In genomic region chr14:35292051-35292769, GRCh38 we compare ENCODE assay signal across 1 cellular context.
TF ChIP-seq lines count a peak whose summit lies in the region.

Gene PSMA6 (plus strand): TSS chr14:35292382. CDS start chr14:35292477, 95 bp downstream.

TF ChIP-seq in HepG2, 621 proteins besides CTCF, POLR2A, EP300 and RAD21 (continued from another document and continues in another):
- TF ChIP-seq PRDM4 (CRISPR knock-in tag; IDR thresholded peaks at IDR 0.05; ENCODE audit: borderline replicate concordance) (peak; percentile 87), PPARG (CRISPR knock-in tag; conservative IDR thresholded peaks at IDR 0.05) (peak; percentile 77; the same call in 1 of the 2 replicates), CAMTA2 (CRISPR knock-in tag; IDR thresholded peaks at IDR 0.05; ENCODE audit: borderline replicate concordance) (peak; percentile 96; the same call in 1 of the 2 replicates), ZNF264 (CRISPR knock-in tag; IDR thresholded peaks at IDR 0.05) (peak; percentile 25; the same call in 1 of the 2 replicates), PRMT3 (CRISPR knock-in tag; IDR thresholded peaks at IDR 0.05; ENCODE audit: borderline replicate concordance, low read depth) (no peak), TFAP4 (IDR thresholded peaks at IDR 0.05; ENCODE audit: borderline replicate concordance, low read depth) (peak; percentile 80), E2F2 (CRISPR knock-in tag; IDR thresholded peaks at IDR 0.05; ENCODE audit: borderline replicate concordance) (peak; percentile 27; the same call in 1 of the 2 replicates), HNRNPH1 (optimal IDR thresholded peaks at IDR 0.05; ENCODE audit: low read depth, low read length) (no peak), ZNF766 (CRISPR knock-in tag; IDR thresholded peaks at IDR 0.05; ENCODE audit: borderline replicate concordance) (peak; percentile 95), XBP1 (CRISPR knock-in tag; IDR thresholded peaks at IDR 0.05) (peak; percentile 88; the same call in 1 of the 2 replicates), FOXP4 (CRISPR knock-in tag; IDR thresholded peaks at IDR 0.05) (peak; percentile 73), CCDC6 (CRISPR knock-in tag; IDR thresholded peaks at IDR 0.05) (no peak), KDM2A (CRISPR knock-in tag; IDR thresholded peaks at IDR 0.05; ENCODE audit: borderline replicate concordance, low read depth) (peak; percentile 100), FUBP1 (CRISPR knock-in tag; IDR thresholded peaks at IDR 0.05; ENCODE audit: borderline replicate concordance) (peak; percentile 65; the same call in 1 of the 2 replicates), TAF15 (IDR thresholded peaks at IDR 0.05; ENCODE audit: low read depth, low read length, poor library complexity, severe bottlenecking) (peak; percentile 96), U2AF2 (IDR thresholded peaks at IDR 0.05; ENCODE audit: low read depth, low read length) (no peak), ZNF720 (CRISPR knock-in tag; IDR thresholded peaks at IDR 0.05) (peak; percentile 67), ZNF263 (CRISPR knock-in tag; IDR thresholded peaks at IDR 0.05) (peak; percentile 46), ZNF724P (CRISPR knock-in tag; IDR thresholded peaks at IDR 0.05; ENCODE audit: borderline replicate concordance) (peak; percentile 89; the same call in 1 of the 2 replicates), RBM39 (IDR thresholded peaks at IDR 0.05; ENCODE audit: low read depth, low read length, poor library complexity, severe bottlenecking) (peak; percentile 98), ZNF570 (CRISPR knock-in tag; IDR thresholded peaks at IDR 0.05; ENCODE audit: borderline replicate concordance) (no peak; the same call in 1 of the 2 replicates), ZMYM3 (CRISPR knock-in tag; IDR thresholded peaks at IDR 0.05) (peak; percentile 73), ZFP62 (CRISPR knock-in tag; IDR thresholded peaks at IDR 0.05) (no peak), ZBTB3 (CRISPR knock-in tag; IDR thresholded peaks at IDR 0.05; ENCODE audit: borderline replicate concordance, low read depth) (peak; percentile 97), NAIF1 (CRISPR knock-in tag; IDR thresholded peaks at IDR 0.05; ENCODE audit: borderline replicate concordance) (no peak), ZNF124 (CRISPR knock-in tag; IDR thresholded peaks at IDR 0.05) (peak; percentile 98)
- TF ChIP-seq, protein P1, sequence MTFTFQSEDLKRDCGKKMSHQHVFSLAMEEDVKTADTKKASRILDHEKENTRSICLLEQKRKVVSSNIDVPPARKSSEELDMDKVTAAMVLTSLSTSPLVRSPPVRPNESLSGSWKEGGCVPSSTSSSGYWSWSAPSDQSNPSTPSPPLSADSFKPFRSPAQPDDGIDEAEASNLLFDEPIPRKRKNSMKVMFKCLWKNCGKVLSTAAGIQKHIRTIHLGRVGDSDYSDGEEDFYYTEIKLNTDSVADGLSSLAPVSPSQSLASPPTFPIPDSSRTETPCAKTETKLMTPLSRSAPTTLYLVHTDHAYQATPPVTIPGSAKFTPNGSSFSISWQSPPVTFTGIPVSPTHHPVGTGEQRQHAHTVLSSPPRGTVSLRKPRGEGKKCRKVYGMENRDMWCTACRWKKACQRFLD (CRISPR knock-in tag; IDR thresholded peaks at IDR 0.05; ENCODE audit: borderline replicate concordance), result peak; percentile 98
- TF ChIP-seq, protein P2, sequence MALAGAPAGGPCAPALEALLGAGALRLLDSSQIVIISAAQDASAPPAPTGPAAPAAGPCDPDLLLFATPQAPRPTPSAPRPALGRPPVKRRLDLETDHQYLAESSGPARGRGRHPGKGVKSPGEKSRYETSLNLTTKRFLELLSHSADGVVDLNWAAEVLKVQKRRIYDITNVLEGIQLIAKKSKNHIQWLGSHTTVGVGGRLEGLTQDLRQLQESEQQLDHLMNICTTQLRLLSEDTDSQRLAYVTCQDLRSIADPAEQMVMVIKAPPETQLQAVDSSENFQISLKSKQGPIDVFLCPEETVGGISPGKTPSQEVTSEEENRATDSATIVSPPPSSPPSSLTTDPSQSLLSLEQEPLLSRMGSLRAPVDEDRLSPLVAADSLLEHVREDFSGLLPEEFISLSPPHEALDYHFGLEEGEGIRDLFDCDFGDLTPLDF (CRISPR knock-in tag; IDR thresholded peaks at IDR 0.05), result peak; percentile 78; the same call in 1 of the 2 replicates
- TF ChIP-seq, protein P3, sequence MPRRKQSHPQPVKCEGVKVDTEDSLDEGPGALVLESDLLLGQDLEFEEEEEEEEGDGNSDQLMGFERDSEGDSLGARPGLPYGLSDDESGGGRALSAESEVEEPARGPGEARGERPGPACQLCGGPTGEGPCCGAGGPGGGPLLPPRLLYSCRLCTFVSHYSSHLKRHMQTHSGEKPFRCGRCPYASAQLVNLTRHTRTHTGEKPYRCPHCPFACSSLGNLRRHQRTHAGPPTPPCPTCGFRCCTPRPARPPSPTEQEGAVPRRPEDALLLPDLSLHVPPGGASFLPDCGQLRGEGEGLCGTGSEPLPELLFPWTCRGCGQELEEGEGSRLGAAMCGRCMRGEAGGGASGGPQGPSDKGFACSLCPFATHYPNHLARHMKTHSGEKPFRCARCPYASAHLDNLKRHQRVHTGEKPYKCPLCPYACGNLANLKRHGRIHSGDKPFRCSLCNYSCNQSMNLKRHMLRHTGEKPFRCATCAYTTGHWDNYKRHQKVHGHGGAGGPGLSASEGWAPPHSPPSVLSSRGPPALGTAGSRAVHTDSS (CRISPR knock-in tag; conservative IDR thresholded peaks at IDR 0.05), result 0 out of 2 replicates have a peak, but pooled peaks have one; percentile 86
- TF ChIP-seq, protein P4, sequence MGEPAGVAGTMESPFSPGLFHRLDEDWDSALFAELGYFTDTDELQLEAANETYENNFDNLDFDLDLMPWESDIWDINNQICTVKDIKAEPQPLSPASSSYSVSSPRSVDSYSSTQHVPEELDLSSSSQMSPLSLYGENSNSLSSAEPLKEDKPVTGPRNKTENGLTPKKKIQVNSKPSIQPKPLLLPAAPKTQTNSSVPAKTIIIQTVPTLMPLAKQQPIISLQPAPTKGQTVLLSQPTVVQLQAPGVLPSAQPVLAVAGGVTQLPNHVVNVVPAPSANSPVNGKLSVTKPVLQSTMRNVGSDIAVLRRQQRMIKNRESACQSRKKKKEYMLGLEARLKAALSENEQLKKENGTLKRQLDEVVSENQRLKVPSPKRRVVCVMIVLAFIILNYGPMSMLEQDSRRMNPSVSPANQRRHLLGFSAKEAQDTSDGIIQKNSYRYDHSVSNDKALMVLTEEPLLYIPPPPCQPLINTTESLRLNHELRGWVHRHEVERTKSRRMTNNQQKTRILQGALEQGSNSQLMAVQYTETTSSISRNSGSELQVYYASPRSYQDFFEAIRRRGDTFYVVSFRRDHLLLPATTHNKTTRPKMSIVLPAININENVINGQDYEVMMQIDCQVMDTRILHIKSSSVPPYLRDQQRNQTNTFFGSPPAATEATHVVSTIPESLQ (CRISPR knock-in tag; conservative IDR thresholded peaks at IDR 0.05), result peak; percentile 45; the same call in 1 of the 2 replicates
- TF ChIP-seq, protein P5, sequence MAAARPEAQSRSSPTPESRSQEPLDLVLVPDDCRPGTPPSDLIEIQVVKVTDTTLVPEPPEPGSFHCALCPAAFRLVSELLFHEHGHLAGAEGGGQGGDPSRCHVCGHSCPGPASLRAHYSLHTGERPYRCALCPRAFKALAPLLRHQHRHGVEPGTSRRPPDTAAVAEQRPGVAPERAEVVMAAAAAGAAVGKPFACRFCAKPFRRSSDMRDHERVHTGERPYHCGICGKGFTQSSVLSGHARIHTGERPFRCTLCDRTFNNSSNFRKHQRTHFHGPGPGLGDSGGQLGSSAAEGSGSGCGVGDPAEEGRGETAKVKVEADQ (CRISPR knock-in tag; IDR thresholded peaks at IDR 0.05; ENCODE audit: borderline replicate concordance), result peak; percentile 99
- TF ChIP-seq, protein P6, sequence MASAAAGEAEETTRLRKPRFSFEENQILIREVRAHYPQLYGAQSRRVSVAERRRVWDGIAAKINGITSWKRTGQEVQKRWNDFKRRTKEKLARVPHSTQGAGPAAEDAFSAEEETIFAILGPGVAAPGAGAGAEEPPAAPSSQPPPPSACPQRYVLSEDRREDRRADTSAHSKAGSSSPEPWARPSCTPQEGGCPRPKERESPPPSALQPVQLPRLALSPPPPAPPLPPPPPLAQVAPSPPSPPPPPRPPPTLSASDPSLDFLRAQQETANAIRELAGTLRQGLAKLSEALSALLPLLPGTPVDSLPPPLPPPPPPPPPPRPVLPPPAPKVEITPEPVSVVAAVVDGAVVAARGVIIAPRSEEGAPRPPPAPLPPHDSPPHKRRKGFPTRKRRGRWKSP (CRISPR knock-in tag; IDR thresholded peaks at IDR 0.05), result peak; percentile 95
- TF ChIP-seq, protein P7, sequence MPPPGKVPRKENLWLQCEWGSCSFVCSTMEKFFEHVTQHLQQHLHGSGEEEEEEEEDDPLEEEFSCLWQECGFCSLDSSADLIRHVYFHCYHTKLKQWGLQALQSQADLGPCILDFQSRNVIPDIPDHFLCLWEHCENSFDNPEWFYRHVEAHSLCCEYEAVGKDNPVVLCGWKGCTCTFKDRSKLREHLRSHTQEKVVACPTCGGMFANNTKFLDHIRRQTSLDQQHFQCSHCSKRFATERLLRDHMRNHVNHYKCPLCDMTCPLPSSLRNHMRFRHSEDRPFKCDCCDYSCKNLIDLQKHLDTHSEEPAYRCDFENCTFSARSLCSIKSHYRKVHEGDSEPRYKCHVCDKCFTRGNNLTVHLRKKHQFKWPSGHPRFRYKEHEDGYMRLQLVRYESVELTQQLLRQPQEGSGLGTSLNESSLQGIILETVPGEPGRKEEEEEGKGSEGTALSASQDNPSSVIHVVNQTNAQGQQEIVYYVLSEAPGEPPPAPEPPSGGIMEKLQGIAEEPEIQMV (CRISPR knock-in tag; IDR thresholded peaks at IDR 0.05; ENCODE audit: low read depth), result no peak; the same call in 1 of the 2 replicates
